Comparison of ENCODE assay signal across 16 cellular contexts in the genomic region with DNA sequence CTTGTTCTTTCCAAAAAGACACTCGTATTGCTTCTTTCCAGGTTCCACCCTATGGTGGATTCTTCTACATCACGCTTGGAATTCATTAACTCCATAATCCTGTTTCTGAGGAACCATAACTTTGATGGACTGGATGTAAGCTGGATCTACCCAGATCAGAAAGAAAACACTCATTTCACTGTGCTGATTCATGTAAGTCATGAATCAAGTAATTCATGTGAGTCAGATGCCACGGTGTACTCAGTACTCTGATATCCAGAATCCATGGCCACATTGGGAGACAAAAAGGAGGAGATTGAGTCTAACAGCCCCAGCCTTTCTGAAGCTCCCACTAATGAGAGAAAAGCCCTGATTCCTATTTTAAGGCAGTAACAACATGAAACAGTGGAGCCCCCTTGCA.
DNase-seq lines count a peak whose midpoint lies in the region; ATAC-seq, FAIRE-seq and TF ChIP-seq lines count a peak whose summit lies in the region.
"Had no signal": no experiment of that assay in that cellular context is flagged by ENCODE, and none has a peak within 500 bp of the region (broad histone marks: within the 10 kb centered on the region; RNA-seq: fewer than 3 reads in every experiment).

No MANE protein-coding gene starts in this region.

- in situ Hi-C loops in brain microvascular endothelial cell (cut with HindIII; ENCODE audit: low pct_ligation_motif_present, low sequenced_read_pairs), result no loop called here

- H4K20me1 ChIP-seq in DND-41 (ENCODE audit: insufficient read depth, low read length), result no peaks in the 10 kb centered on the region

- TF ChIP-seq CTCF in DND-41 (IDR thresholded peaks at IDR 0.05; ENCODE audit: borderline replicate concordance, extremely low read depth, low read length, poor library complexity, severe bottlenecking) (no peak), brain microvascular endothelial cell (IDR thresholded peaks at IDR 0.05; ENCODE audit: low read depth, low read length, missing control alignments) (no peak), D721Med (IDR thresholded peaks at IDR 0.05; ENCODE audit: insufficient read depth, missing control alignments) (no peak)

- H3K27ac ChIP-seq in DND-41 (ENCODE audit: low read length), result peak overlapping the region; percentile 37; the same call in 1 of the 2 replicates
- peak overlapping the region; percentile 30 for H3K27ac ChIP-seq in KOPT-K1 (ENCODE audit: low read depth, low read length, poor library complexity, severe bottlenecking)
- no peak overlapping the region for H3K27ac ChIP-seq in brain microvascular endothelial cell

- no peak overlapping the region for H2AFZ ChIP-seq in DND-41 (ENCODE audit: low read depth, low read length)

- H3K9ac ChIP-seq in DND-41 (ENCODE audit: low read depth, low read length), result no peak overlapping the region

- DNase-seq in DND-41, result no peak
- DNase-seq in brain microvascular endothelial cell, result peak; percentile 26
- DNase-seq in kidney tubule cell (ENCODE audit: low spot score), result peak; percentile 83
- DNase-seq in NCI-H748 treated with DMSO at 0.1 percent for 48 hours (lab: John Stamatoyannopoulos, UW), result no peak
- DNase-seq in D721Med (ENCODE audit: insufficient read length, low spot score), result no peak
- DNase-seq in NCI-H524 (lab: John Stamatoyannopoulos, UW), result no peak
- DNase-seq: activated naive CD4-positive, alpha-beta T cell treated with anti-CD3 and anti-CD28 coated beads, Interleukin-2, amount 10 ng/mL, durations not matched to agents 7 days and 5 days; CD4-positive, alpha-beta memory T cell; NCI-H1048; NCI-H2171; thyroid gland had no signal

- H3K4me3 ChIP-seq in DND-41 (ENCODE audit: low read depth in 1 of 2, low read length in 2 of 2), result no peak overlapping the region
- no peak overlapping the region for H3K4me3 ChIP-seq in brain microvascular endothelial cell (ENCODE audit: low read depth, low read length)
- H3K4me3 ChIP-seq: lung, thyroid gland had no signal

- peaks cover 60% of the 10 kb centered on the region for H3K4me1 ChIP-seq in DND-41 (ENCODE audit: insufficient read depth, low read length)

- peaks cover 85% of the 10 kb centered on the region for H3K36me3 ChIP-seq in DND-41 (ENCODE audit: insufficient read depth, low read length)
- H3K36me3 ChIP-seq in KOPT-K1 (ENCODE audit: insufficient read depth, low read length), result peaks cover 84% of the 10 kb centered on the region
- H3K36me3 ChIP-seq in brain microvascular endothelial cell (replicated peaks), result no peaks in the 10 kb centered on the region
- H3K36me3 ChIP-seq: thyroid gland had no signal

- FAIRE-seq in D721Med (lab: Jason Lieb, UNC), result no peak
- FAIRE-seq: GM18507 had no signal

- peaks cover 59% of the 10 kb centered on the region for H3K79me2 ChIP-seq in DND-41 (ENCODE audit: insufficient read depth, low read length)

- no peaks in the 10 kb centered on the region for H3K9me3 ChIP-seq in DND-41 (ENCODE audit: insufficient read depth, low read length, severe bottlenecking)
- H3K9me3 ChIP-seq in KOPT-K1 (ENCODE audit: insufficient read depth, low read length, poor library complexity, severe bottlenecking), result no peaks in the 10 kb centered on the region
- H3K9me3 ChIP-seq: thyroid gland had no signal

- H3K4me2 ChIP-seq in DND-41 (ENCODE audit: insufficient read depth, low read length), result peak overlapping the region; percentile 38

- ATAC-seq in DND-41 (ENCODE audit: insufficient read depth, low read depth), result no peak
- ATAC-seq in HG03159 (IDR thresholded peaks at IDR 0.05; ENCODE audit: unreplicated experiment), result no peak
- ATAC-seq: natural killer cell treated with Interleukin-12 subunit alpha and Interleukin-12 subunit beta and Interleukin-15 and Interleukin-18, amount 100 ng/mL, for 72 hours had no signal

- no peaks in the 10 kb centered on the region for H3K27me3 ChIP-seq in DND-41 (ENCODE audit: insufficient read depth, low read length, poor library complexity)
- H3K27me3 ChIP-seq in brain microvascular endothelial cell (replicated peaks), result no peaks in the 10 kb centered on the region
- H3K27me3 ChIP-seq: thyroid gland had no signal

Comparison
In these comparisons a context has a peak if more than half of its experiments do, and no peak if none do; other contexts are left out.
1. DNase-seq: peak in brain microvascular endothelial cell (single experiment) and kidney tubule cell (single experiment); none in DND-41 (single experiment), NCI-H748 treated with DMSO at 0.1 percent for 48 hours (single experiment), D721Med (single experiment) and NCI-H524 (0 of 2).